ENCODE assay signal across 31 cellular contexts in genomic region chr3:66031102-66031698, GRCh38.
"Had no signal": no experiment of that assay in that cellular context is flagged by ENCODE, and none has a peak within 500 bp of the region (broad histone marks: within the 10 kb centered on the region; RNA-seq: fewer than 3 reads in every experiment).

No MANE protein-coding gene starts in this region.

- DNase-seq: activated CD4-positive, alpha-beta T cell treated with anti-CD3 and anti-CD28 coated beads for 48 hours; activated CD4-positive, alpha-beta T cell treated with anti-CD3 and anti-CD28 coated beads, Interleukin-2, amount 50 U/mL, for 4 hours; activated CD4-positive, CD25-positive, alpha-beta regulatory T cell treated with anti-CD3 and anti-CD28 coated beads, Interleukin-2, amount 50 U/mL, for 72 hours; activated CD8-positive, alpha-beta memory T cell treated with anti-CD3 and anti-CD28 coated beads, Interleukin-2, amount 10 ng/mL, durations not matched to agents 7 days and 5 days; activated effector memory CD4-positive, alpha-beta T cell treated with Interleukin-2 at 50 U/mL for 16 hours; activated naive CD4-positive, alpha-beta T cell; activated T-cell treated with anti-CD3 and anti-CD28 coated beads, Interleukin-2, amount 50 U/mL, for 24 hours; amniotic stem cell; body of pancreas; MG63; MV-4-11; NCI-H1092 treated with DMSO at 0.1 percent for 48 hours; NCI-H1417 treated with DMSO at 0.1 percent for 48 hours; NCI-H1694; NCI-H2029; NCI-H2107; NCI-H2171 treated with DMSO at 0.1 percent for 48 hours; NCI-H226; NCI-H510A; NCI-H526 treated with DMSO at 0.1 percent for 48 hours; NK-92 treated with Interleukin-12 subunit alpha and Interleukin-12 subunit beta, amount 100 ng/mL, for 24 hours; OCI-M1; RPMI8226; SHP77; SW 1271; T-helper 9 cell had no signal

- H3K36me3 ChIP-seq: ascending aorta, MG63, SJSA1 had no signal

- ATAC-seq: activated CD8-positive, alpha-beta memory T cell treated with anti-CD3 and anti-CD28 coated beads, Interleukin-2, amount 10 ng/mL, durations not matched to agents 7 days and 5 days; body of pancreas; Panc1; SK-N-SH treated with all-trans-retinoic acid at 6 μM for 48 hours; WTC11 had no signal

- H3K4me3 ChIP-seq: ascending aorta, body of pancreas, MG63, SJSA1 had no signal

- H3K27me3 ChIP-seq: ascending aorta, body of pancreas, MG63, SJSA1 had no signal

- H3K9me3 ChIP-seq: ascending aorta, body of pancreas, MG63, SJSA1 had no signal

- H3K27ac ChIP-seq: ascending aorta, SJSA1 had no signal
